ENCODE assay signal across 1 cellular context in the genomic region with DNA sequence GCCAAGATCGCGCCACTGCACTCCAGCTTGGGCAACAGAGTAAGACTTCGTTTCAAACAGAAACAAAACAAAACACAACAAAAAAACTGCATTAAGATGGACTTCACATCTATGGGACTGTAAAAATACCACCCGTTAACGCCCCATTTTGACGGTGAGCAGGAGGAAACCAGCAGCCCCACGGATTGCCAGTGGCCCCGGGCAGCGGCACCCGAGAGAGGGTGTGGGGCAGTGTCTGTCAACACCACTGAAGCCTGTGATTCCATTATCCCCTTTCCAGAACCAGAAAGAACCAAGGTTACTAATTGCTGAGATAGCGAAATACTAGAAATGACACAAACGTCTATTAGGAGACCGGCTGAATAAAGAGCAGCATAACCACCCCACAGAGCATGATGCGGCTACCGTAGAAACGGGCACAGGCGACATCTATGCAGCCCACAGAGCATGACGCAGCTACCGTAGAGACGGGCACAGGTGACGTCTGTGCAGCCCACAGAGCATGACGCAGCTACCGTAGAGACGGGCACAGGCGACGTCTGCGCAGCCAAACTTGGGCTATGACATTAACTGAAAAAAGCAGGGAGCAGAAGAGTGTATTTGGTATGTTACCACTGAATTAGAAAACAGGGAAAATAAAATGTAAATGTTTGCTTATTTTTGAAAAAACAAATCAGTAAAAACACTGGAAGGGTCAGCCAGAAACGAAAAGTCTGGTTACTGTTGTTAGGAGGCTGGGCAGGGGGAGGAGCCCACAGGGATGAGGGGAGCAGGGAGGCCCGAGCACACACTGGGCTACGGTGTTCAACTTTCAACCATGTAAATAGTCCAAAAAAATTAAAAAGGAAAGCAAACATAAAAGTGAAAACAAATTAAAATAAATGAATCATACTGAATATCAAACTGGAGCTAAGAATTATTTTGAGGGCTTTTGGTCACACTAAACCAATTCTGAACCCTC.
TF ChIP-seq lines count a peak whose summit lies in the region.

No MANE protein-coding gene starts in this region.

TF ChIP-seq in K562, 482 proteins besides CTCF, POLR2A, EP300 and RAD21:
- TF ChIP-seq, protein P1, sequence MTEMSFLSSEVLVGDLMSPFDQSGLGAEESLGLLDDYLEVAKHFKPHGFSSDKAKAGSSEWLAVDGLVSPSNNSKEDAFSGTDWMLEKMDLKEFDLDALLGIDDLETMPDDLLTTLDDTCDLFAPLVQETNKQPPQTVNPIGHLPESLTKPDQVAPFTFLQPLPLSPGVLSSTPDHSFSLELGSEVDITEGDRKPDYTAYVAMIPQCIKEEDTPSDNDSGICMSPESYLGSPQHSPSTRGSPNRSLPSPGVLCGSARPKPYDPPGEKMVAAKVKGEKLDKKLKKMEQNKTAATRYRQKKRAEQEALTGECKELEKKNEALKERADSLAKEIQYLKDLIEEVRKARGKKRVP (CRISPR knock-in tag; IDR thresholded peaks at IDR 0.05): no peak
- TF ChIP-seq C11orf30 (IDR thresholded peaks at IDR 0.05; ENCODE audit: low read depth) (peak; percentile 54; the same call in 1 of the 2 replicates), ASH1L (IDR thresholded peaks at IDR 0.05; ENCODE audit: borderline replicate concordance, low read depth, partially characterized antibody) (no peak), PPARD (CRISPR knock-in tag; IDR thresholded peaks at IDR 0.05) (no peak), NCOA2 (IDR thresholded peaks at IDR 0.05; ENCODE audit: partially characterized antibody in 2 of 2) (no peak), ZNF316 (IDR thresholded peaks at IDR 0.05) (peak; percentile 68), MAFG (tag; conservative IDR thresholded peaks at IDR 0.05) (peak; percentile 42), MAFK (IDR thresholded peaks at IDR 0.05; ENCODE audit: low read length) (peak; percentile 29; the same call in 1 of the 2 replicates), GATAD2B (IDR thresholded peaks at IDR 0.05; ENCODE audit: borderline replicate concordance) (no peak), ZNF444 (CRISPR knock-in tag; IDR thresholded peaks at IDR 0.05) (no peak)
